In genomic region chr1:162702628-162703027, GRCh38 we compare ENCODE assay signal across 23 cellular contexts.
"Had no signal": no experiment of that assay in that cellular context is flagged by ENCODE, and none has a peak within 500 bp of the region (broad histone marks: within the 10 kb centered on the region; RNA-seq: fewer than 3 reads in every experiment).

No MANE protein-coding gene starts in this region.

- DNase-seq: central memory CD4-positive, alpha-beta T cell; dorsolateral prefrontal cortex; effector CD4-positive, alpha-beta T cell; foreskin keratinocyte; mucosa of descending colon; naive thymus-derived CD4-positive, alpha-beta T cell; nucleus accumbens; psoas muscle; right cardiac atrium; small intestine; stimulated activated CD4-positive, alpha-beta T cell treated with anti-CD3 and anti-CD28 coated beads, Interleukin-15, amount 100 ng/mL, for 24 hours; stimulated activated CD4-positive, alpha-beta T cell treated with anti-CD3 and anti-CD28 coated beads, Interleukin-2, amount 100 ng/mL, for 48 hours; stimulated activated CD8-positive, alpha-beta memory T cell treated with anti-CD3 and anti-CD28 coated beads, Interleukin-4, amount 100 ng/mL, for 48 hours; stimulated activated naive CD4-positive, alpha-beta T cell; stimulated activated naive CD8-positive, alpha-beta T cell treated with anti-CD3 and anti-CD28 coated beads, Interleukin-15, amount 100 ng/mL, for 72 hours; thyroid gland had no signal

- H3K9me3 ChIP-seq: gastroesophageal sphincter, mucosa of descending colon, psoas muscle, thyroid gland had no signal

- ATAC-seq: foreskin keratinocyte; gastroesophageal sphincter; left lobe of liver; mucosa of descending colon; naive thymus-derived CD4-positive, alpha-beta T cell; psoas muscle; right cardiac atrium; stimulated activated naive CD8-positive, alpha-beta T cell treated with anti-CD3 and anti-CD28 coated beads, Interleukin-15, amount 100 ng/mL, for 72 hours had no signal

- H3K4me1 ChIP-seq: foreskin keratinocyte had no signal

- H3K27me3 Mint-ChIP-seq: naive thymus-derived CD4-positive, alpha-beta T cell; stimulated activated naive CD8-positive, alpha-beta T cell treated with anti-CD3 and anti-CD28 coated beads, Interleukin-15, amount 100 ng/mL, for 72 hours; type B pancreatic cell had no signal

- H3K4me1 Mint-ChIP-seq: memory B cell; naive thymus-derived CD4-positive, alpha-beta T cell; stimulated activated naive CD8-positive, alpha-beta T cell treated with anti-CD3 and anti-CD28 coated beads, Interleukin-15, amount 100 ng/mL, for 72 hours had no signal

- H3K36me3 ChIP-seq: thyroid gland had no signal

- H3K27ac ChIP-seq: dorsolateral prefrontal cortex, foreskin keratinocyte, psoas muscle, thyroid gland had no signal

- H3K4me3 ChIP-seq: dorsolateral prefrontal cortex, gastroesophageal sphincter, lung, mucosa of descending colon, psoas muscle, thyroid gland had no signal

- H3K36me3 Mint-ChIP-seq: memory B cell; naive thymus-derived CD4-positive, alpha-beta T cell had no signal

- H3K27me3 ChIP-seq: dorsolateral prefrontal cortex, foreskin keratinocyte, gastroesophageal sphincter, thyroid gland had no signal

- H3K4me3 Mint-ChIP-seq: memory B cell; mesothelial cell of epicardium; naive thymus-derived CD4-positive, alpha-beta T cell; nephron; stimulated activated naive CD8-positive, alpha-beta T cell treated with anti-CD3 and anti-CD28 coated beads, Interleukin-15, amount 100 ng/mL, for 72 hours; type B pancreatic cell had no signal

- H3K9me3 Mint-ChIP-seq: memory B cell; mesothelial cell of epicardium; naive thymus-derived CD4-positive, alpha-beta T cell; nephron; stimulated activated naive CD8-positive, alpha-beta T cell treated with anti-CD3 and anti-CD28 coated beads, Interleukin-15, amount 100 ng/mL, for 72 hours; type B pancreatic cell had no signal

- H3K27ac Mint-ChIP-seq: memory B cell; mesothelial cell of epicardium; naive thymus-derived CD4-positive, alpha-beta T cell; nephron; stimulated activated naive CD8-positive, alpha-beta T cell treated with anti-CD3 and anti-CD28 coated beads, Interleukin-15, amount 100 ng/mL, for 72 hours; type B pancreatic cell had no signal
